ENCODE assay signal across 8 cellular contexts in the genomic region with DNA sequence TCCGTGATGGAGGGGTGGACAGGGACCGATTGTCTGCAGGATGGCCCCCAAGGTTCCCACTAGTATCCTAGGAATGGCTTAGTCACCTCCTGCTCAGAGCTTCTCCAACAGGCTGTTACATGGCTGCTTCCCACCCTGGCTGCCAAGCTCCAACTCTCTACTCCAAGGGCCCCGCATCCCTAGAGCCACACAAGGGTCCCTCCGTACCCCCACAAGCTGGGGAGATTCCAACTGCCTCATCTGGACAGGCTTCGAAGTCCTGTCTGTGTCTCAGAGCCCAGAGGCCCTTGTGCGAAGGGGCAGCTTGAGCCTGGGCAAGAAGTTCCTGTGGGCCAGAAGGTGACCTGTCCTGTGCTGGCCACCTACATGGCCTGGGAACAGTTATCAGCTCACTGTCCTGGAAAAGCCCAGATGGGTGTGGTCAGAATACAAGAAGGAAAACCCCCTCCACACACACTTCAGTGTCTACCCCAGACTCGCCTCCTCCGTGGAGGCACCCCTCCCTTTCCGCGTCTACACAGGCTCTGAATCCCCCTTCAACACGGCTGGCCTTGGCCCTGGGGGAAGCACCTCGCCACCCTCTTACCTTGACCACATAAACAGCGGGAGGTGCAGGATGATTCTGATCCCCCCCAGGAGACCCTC. TPM values are rescaled to one million over a fixed set of nuclear protein-coding genes. Genes with fewer than 3 reads are reported as not detected.
DNase-seq lines count a peak whose midpoint lies in the region; ATAC-seq and TF ChIP-seq lines count a peak whose summit lies in the region.

No MANE protein-coding gene starts in this region.

- no peaks in the 10 kb centered on the region for H3K9me3 ChIP-seq in left lung
- H3K9me3 ChIP-seq in thymus (ENCODE audit: control insufficient read depth), result no peaks in the 10 kb centered on the region

- intact Hi-C loops in left lung (cut with DNase I), result no loop called here

- TF ChIP-seq CTCF in C4-2B (conservative IDR thresholded peaks at IDR 0.05), result no peak
- TF ChIP-seq CTCF in left lung (IDR thresholded peaks at IDR 0.05), result no peak

- H3K27me3 ChIP-seq in left lung, result no peaks in the 10 kb centered on the region
- no peaks in the 10 kb centered on the region for H3K27me3 ChIP-seq in thymus (ENCODE audit: control insufficient read depth, insufficient read depth)

- H3K27ac ChIP-seq in C4-2B (peak overlapping the region; percentile 90), angular gyrus (ENCODE audit: low read depth, low read length) (peak overlapping the region; percentile 70), left lung (peak overlapping the region in 1 of 2 donors; percentile 74), thymus (ENCODE audit: low read depth) (peak overlapping the region; percentile 15)

- WGBS in thymus, result 57% methylated on average over 13 of the region's 13 CpGs

- DNase-seq in left lung (peak in 1 of 2 donors; percentile 33), occipital lobe (lab: John Stamatoyannopoulos, UW) (no peak), hypothalamus (lab: John Stamatoyannopoulos, UW) (no peak), NCI-H510A treated with DMSO at 0.1 percent for 48 hours (lab: John Stamatoyannopoulos, UW) (no peak)

- peaks cover 6 to 32% of the 10 kb centered on the region in 2 donors for H3K4me1 ChIP-seq in left lung
- H3K4me1 ChIP-seq in thymus (ENCODE audit: control insufficient read depth, insufficient read depth, low read length), result peaks cover 6% of the 10 kb centered on the region

- H3K4me3 ChIP-seq in left lung, result peak overlapping the region; percentile 73 to 74
- H3K4me3 ChIP-seq in thymus (ENCODE audit: low read length), result peak overlapping the region; percentile 79

- H3K36me3 ChIP-seq in left lung (peaks cover 0 to 3% of the 10 kb centered on the region in 2 donors), thymus (ENCODE audit: control insufficient read depth, insufficient read depth) (no peaks in the 10 kb centered on the region)

- ATAC-seq in HG03342 (IDR thresholded peaks at IDR 0.05; ENCODE audit: unreplicated experiment) (peak; percentile 1), left lung (peak; percentile 3)

RNA-seq across cellular contexts. Expression of a gene that starts 0.6 kb away (rescaled TPM):
- 10 to 100 TPM; 13.1 to 18.8 TPM for total RNA-seq in left lung
- polyA plus RNA-seq in thymus, result 4.4 TPM
- 12.8 TPM for total RNA-seq in occipital lobe
